ENCODE assay signal across 12 cellular contexts in the genomic region with DNA sequence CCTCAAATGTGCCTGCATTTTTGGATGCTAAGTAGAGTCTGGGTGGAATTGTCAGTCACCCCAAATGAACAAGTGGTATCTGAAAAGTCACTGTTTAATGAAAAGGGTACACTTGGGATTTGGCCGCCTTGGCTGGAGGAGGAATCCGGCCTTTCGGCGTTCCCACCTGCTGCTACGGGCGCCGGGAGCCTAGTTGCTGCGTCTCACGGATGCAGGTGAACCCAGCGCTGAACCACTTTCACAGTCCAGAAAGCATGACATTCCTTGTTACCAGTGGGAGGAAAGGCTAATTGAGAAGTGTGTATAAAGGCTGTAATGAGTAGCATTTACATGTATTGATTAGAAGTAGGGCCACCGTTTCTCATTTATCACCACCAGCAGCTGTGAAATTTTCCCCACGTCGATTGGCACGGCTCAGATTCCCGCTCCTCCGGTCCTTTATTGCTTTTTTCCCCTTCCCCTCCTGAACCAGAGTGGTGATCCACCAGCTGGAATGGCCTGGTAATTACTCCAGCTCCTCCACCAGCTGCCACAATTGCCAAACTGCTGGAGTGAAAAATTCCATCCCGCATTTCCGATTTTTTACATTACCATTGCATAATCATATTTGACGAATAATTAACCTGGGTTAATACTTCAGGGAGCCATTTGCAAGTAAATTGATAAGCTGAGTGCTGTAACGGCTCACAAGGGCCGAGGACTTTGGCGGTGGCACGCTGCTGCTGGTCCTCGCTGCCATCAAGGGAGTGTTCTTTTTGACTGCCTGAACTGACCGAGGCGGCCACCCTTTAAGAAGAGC.
DNase-seq lines count a peak whose midpoint lies in the region; ATAC-seq and TF ChIP-seq lines count a peak whose summit lies in the region.
"Had no signal": no experiment of that assay in that cellular context is flagged by ENCODE, and none has a peak within 500 bp of the region (broad histone marks: within the 10 kb centered on the region; RNA-seq: fewer than 3 reads in every experiment).

No MANE protein-coding gene starts in this region.

- H3K27me3 ChIP-seq in CD4-positive, CD25-positive, alpha-beta regulatory T cell (ENCODE audit: control insufficient read depth, insufficient read depth, low read length), result no peaks in the 10 kb centered on the region
- H3K27me3 ChIP-seq in lung (ENCODE audit: control insufficient read depth, insufficient read depth) (no peaks in the 10 kb centered on the region), BE2C (peaks cover 2% of the 10 kb centered on the region; the same call in 1 of the 2 replicates)
- H3K27me3 ChIP-seq: uterus had no signal

- H3K27ac ChIP-seq in CD4-positive, CD25-positive, alpha-beta regulatory T cell (ENCODE audit: insufficient read depth, low read length, poor library complexity, severe bottlenecking), result no peak overlapping the region
- peak overlapping the region in 1 of 2 donors; percentile 6 for H3K27ac ChIP-seq in lung (ENCODE audit: low read depth in 1 of 2, low read length in 1 of 2)
- H3K27ac ChIP-seq: uterus had no signal

- H3K4me1 ChIP-seq in CD4-positive, CD25-positive, alpha-beta regulatory T cell (ENCODE audit: control insufficient read depth, insufficient read depth, low read length, poor library complexity, severe bottlenecking), result no peaks in the 10 kb centered on the region
- peaks cover 0 to 4% of the 10 kb centered on the region in 2 donors for H3K4me1 ChIP-seq in lung (ENCODE audit: control insufficient read depth in 2 of 2, insufficient read depth in 2 of 2, low read length in 2 of 2)
- no peaks in the 10 kb centered on the region for H3K4me1 ChIP-seq in BE2C
- H3K4me1 ChIP-seq: uterus had no signal

- H3K27me3 Mint-ChIP-seq in CD4-positive, CD25-positive, alpha-beta regulatory T cell, result peaks cover 12% of the 10 kb centered on the region
- H3K27me3 Mint-ChIP-seq in T-helper 17 cell, result peaks cover 24% of the 10 kb centered on the region
- no peaks in the 10 kb centered on the region for H3K27me3 Mint-ChIP-seq in activated CD8-positive, alpha-beta T cell treated with anti-CD3 and anti-CD28 coated beads, Interleukin-2, amount 10 ng/mL, durations not matched to agents 7 days and 5 days (ENCODE audit: low read depth)

- no peaks in the 10 kb centered on the region for H3K9me3 ChIP-seq in CD4-positive, CD25-positive, alpha-beta regulatory T cell (ENCODE audit: control insufficient read depth in 2 of 2, low read length in 2 of 2)
- H3K9me3 ChIP-seq in T-helper 17 cell (ENCODE audit: control insufficient read depth, low read length, poor library complexity, severe bottlenecking), result no peaks in the 10 kb centered on the region
- H3K9me3 ChIP-seq in lung (ENCODE audit: control insufficient read depth in 2 of 2, insufficient read depth in 1 of 2, low read length in 1 of 2), result no peaks in the 10 kb centered on the region
- no peaks in the 10 kb centered on the region for H3K9me3 ChIP-seq in BE2C
- H3K9me3 ChIP-seq: mucosa of descending colon, uterus had no signal

- H3K4me1 Mint-ChIP-seq in CD4-positive, CD25-positive, alpha-beta regulatory T cell, result peaks cover 0 to 10% (median 1%) of the 10 kb centered on the region in 4 donors
- H3K4me1 Mint-ChIP-seq in T-helper 17 cell, result peaks cover 3% of the 10 kb centered on the region
- H3K4me1 Mint-ChIP-seq in activated CD8-positive, alpha-beta T cell treated with anti-CD3 and anti-CD28 coated beads, Interleukin-2, amount 10 ng/mL, durations not matched to agents 7 days and 5 days (ENCODE audit: low read depth), result no peaks in the 10 kb centered on the region

- POLR2A ChIA-PET in activated CD8-positive, alpha-beta T cell treated with anti-CD3 and anti-CD28 coated beads, Interleukin-2, amount 10 ng/mL, durations not matched to agents 7 days and 5 days (lab: Charles Lee), result no interaction called here

- 36 to 57% methylated on average over 26 of the region's 26 CpGs for WGBS in lung, 2 donors

- H3K4me3 Mint-ChIP-seq in CD4-positive, CD25-positive, alpha-beta regulatory T cell, result peak overlapping the region in 3 of 4 donors; percentile 4 to 84 (median 76)
- H3K4me3 Mint-ChIP-seq in T-helper 17 cell, result peak overlapping the region; percentile 78
- H3K4me3 Mint-ChIP-seq in activated CD8-positive, alpha-beta T cell treated with anti-CD3 and anti-CD28 coated beads, Interleukin-2, amount 10 ng/mL, durations not matched to agents 7 days and 5 days, result no peak overlapping the region

- CTCF ChIA-PET in activated CD8-positive, alpha-beta T cell treated with anti-CD3 and anti-CD28 coated beads, Interleukin-2, amount 10 ng/mL, durations not matched to agents 7 days and 5 days (lab: Charles Lee), result no interaction called here

- DNase-seq in CD4-positive, CD25-positive, alpha-beta regulatory T cell, result no peak
- DNase-seq in NCI-H1092 treated with DMSO at 0.1 percent for 48 hours (lab: John Stamatoyannopoulos, UW) (peak; percentile 94), T-helper 17 cell (no peak), lung (ENCODE audit: low spot score) (peak; percentile 40), BE2C (no peak), NCI-H446 (lab: John Stamatoyannopoulos, UW) (no peak)
- no peak for DNase-seq in activated CD8-positive, alpha-beta T cell treated with anti-CD3 and anti-CD28 coated beads, Interleukin-2, amount 10 ng/mL, durations not matched to agents 7 days and 5 days
- DNase-seq: mucosa of descending colon, uterus had no signal

- H3K27ac Mint-ChIP-seq in CD4-positive, CD25-positive, alpha-beta regulatory T cell, result no peak overlapping the region
- no peak overlapping the region for H3K27ac Mint-ChIP-seq in T-helper 17 cell
- H3K27ac Mint-ChIP-seq in activated CD8-positive, alpha-beta T cell treated with anti-CD3 and anti-CD28 coated beads, Interleukin-2, amount 10 ng/mL, durations not matched to agents 7 days and 5 days, result no peak overlapping the region

- TF ChIP-seq CTCF in lung (IDR thresholded peaks at IDR 0.05; ENCODE audit: control extremely low read depth, extremely low read depth) (no peak), BE2C (IDR thresholded peaks at IDR 0.05; ENCODE audit: low read depth, low read length) (no peak)

- H3K36me3 ChIP-seq in CD4-positive, CD25-positive, alpha-beta regulatory T cell (ENCODE audit: control insufficient read depth, insufficient read depth, low read length), result no peaks in the 10 kb centered on the region
- no peaks in the 10 kb centered on the region for H3K36me3 ChIP-seq in lung (ENCODE audit: control insufficient read depth in 2 of 2, insufficient read depth in 2 of 2, low read length in 2 of 2)
- no peaks in the 10 kb centered on the region for H3K36me3 ChIP-seq in BE2C
- H3K36me3 ChIP-seq: uterus had no signal

- no peak overlapping the region for H3K4me3 ChIP-seq in CD4-positive, CD25-positive, alpha-beta regulatory T cell (ENCODE audit: low read depth, low read length)
- H3K4me3 ChIP-seq in lung, result no peak overlapping the region
- H3K4me3 ChIP-seq in BE2C (ENCODE audit: low read depth, low read length), result no peak overlapping the region
- H3K4me3 ChIP-seq: mucosa of descending colon, uterus had no signal

- ATAC-seq in CD4-positive, CD25-positive, alpha-beta regulatory T cell (ENCODE audit: low read depth in 2 of 2), result no peak
- ATAC-seq in T-helper 17 cell (no peak), lung (ENCODE audit: insufficient read depth, low FRiP score) (peak; percentile 55), HG03159 (IDR thresholded peaks at IDR 0.05; ENCODE audit: unreplicated experiment) (no peak)
- ATAC-seq in activated CD8-positive, alpha-beta T cell treated with anti-CD3 and anti-CD28 coated beads, Interleukin-2, amount 10 ng/mL, durations not matched to agents 7 days and 5 days, result no peak
- ATAC-seq: activated CD4-positive, CD25-positive, alpha-beta regulatory T cell treated with anti-CD3 and anti-CD28 coated beads, Interleukin-2, amount 50 U/mL, for 24 hours; mucosa of descending colon had no signal

- H3K36me3 Mint-ChIP-seq in CD4-positive, CD25-positive, alpha-beta regulatory T cell, result no peaks in the 10 kb centered on the region
- no peaks in the 10 kb centered on the region for H3K36me3 Mint-ChIP-seq in T-helper 17 cell (ENCODE audit: low read depth)
- H3K36me3 Mint-ChIP-seq in activated CD8-positive, alpha-beta T cell treated with anti-CD3 and anti-CD28 coated beads, Interleukin-2, amount 10 ng/mL, durations not matched to agents 7 days and 5 days (ENCODE audit: low read depth), result no peaks in the 10 kb centered on the region
- H3K36me3 Mint-ChIP-seq: brain had no signal

- peaks cover 0 to 4% (median 0%) of the 10 kb centered on the region in 7 donors for H3K9me3 Mint-ChIP-seq in CD4-positive, CD25-positive, alpha-beta regulatory T cell
- no peaks in the 10 kb centered on the region for H3K9me3 Mint-ChIP-seq in activated CD8-positive, alpha-beta T cell treated with anti-CD3 and anti-CD28 coated beads, Interleukin-2, amount 10 ng/mL, durations not matched to agents 7 days and 5 days (ENCODE audit: insufficient read depth)
- H3K9me3 Mint-ChIP-seq: brain had no signal

Comparison
In these comparisons a context has a peak if more than half of its experiments do, and no peak if none do; other contexts are left out.
1. DNase-seq: peak in NCI-H1092 treated with DMSO at 0.1 percent for 48 hours (single experiment) and lung (single experiment); none in CD4-positive, CD25-positive, alpha-beta regulatory T cell (0 of 3), T-helper 17 cell (0 of 3), BE2C (single experiment), NCI-H446 (0 of 2) and activated CD8-positive, alpha-beta T cell treated with anti-CD3 and anti-CD28 coated beads, Interleukin-2, amount 10 ng/mL, durations not matched to agents 7 days and 5 days (single experiment).